1 cellular context compared by ENCODE assay signal in genomic region chr19:685457-685931, GRCh38.
TF ChIP-seq lines count a peak whose summit lies in the region.

No MANE protein-coding gene starts in this region.

TF ChIP-seq in H1, 55 proteins besides CTCF, POLR2A, EP300 and RAD21:
- TF ChIP-seq BCL11A (IDR thresholded peaks at IDR 0.05; ENCODE audit: low read depth in 2 of 2, low read length in 2 of 2) (no peak), TEAD4 (IDR thresholded peaks at IDR 0.05; ENCODE audit: low read depth, low read length) (0 out of 2 replicates have a peak, but pooled peaks have one; percentile 12), CHD2 (IDR thresholded peaks at IDR 0.05; ENCODE audit: low read length) (no peak), CEBPB (IDR thresholded peaks at IDR 0.05; ENCODE audit: low read depth, low read length) (no peak)
